22 cellular contexts compared by ENCODE assay signal in the genomic region with DNA sequence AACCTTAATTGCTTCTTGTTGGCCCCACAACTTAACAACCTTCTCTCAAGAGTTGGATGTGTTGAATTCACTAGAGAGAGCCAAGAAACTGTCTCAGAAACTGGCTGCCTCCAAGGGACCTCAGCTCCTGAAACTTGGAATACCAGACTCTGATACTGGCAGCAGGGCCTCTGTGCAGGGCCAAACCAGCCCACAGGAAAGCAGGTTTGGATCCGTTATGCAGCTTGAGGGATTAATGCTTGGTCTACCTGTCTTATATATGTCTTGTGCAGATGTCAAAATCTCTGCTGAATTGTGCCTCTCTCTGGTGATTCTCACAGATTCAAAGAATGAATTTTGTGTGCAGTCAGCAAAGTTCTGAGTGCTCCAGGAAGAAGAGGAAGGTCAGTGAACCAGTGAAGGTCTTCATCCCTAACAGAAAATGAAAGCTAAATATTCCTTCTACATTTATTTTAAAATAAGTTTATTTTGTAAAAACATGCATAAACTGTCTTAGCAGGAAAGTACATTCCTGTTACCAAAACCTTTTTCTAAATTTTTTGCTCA.
A peak's percentile ranks its signal among the peaks of the same experiment; 100 is the strongest.
DNase-seq lines count a peak whose midpoint lies in the region; ATAC-seq and TF ChIP-seq lines count a peak whose summit lies in the region.
"Had no signal": no experiment of that assay in that cellular context is flagged by ENCODE, and none has a peak within 500 bp of the region (broad histone marks: within the 10 kb centered on the region; RNA-seq: fewer than 3 reads in every experiment).

No MANE protein-coding gene starts in this region.

- H3K36me3 Mint-ChIP-seq in activated naive CD8-positive, alpha-beta T cell treated with anti-CD3 and anti-CD28 coated beads for 36 hours = no peaks in the 10 kb centered on the region
- H3K36me3 Mint-ChIP-seq in activated naive CD8-positive, alpha-beta T cell treated with anti-CD3 and anti-CD28 coated beads, Interleukin-2, amount 50 U/mL, for 24 hours (ENCODE audit: low read depth) = peaks cover 2% of the 10 kb centered on the region
- H3K36me3 Mint-ChIP-seq in activated CD4-positive, alpha-beta memory T cell treated with anti-CD3 and anti-CD28 coated beads, Interleukin-2, amount 10 ng/mL, durations not matched to agents 7 days and 5 days (ENCODE audit: low read depth) = peaks cover 12% of the 10 kb centered on the region
- no peaks in the 10 kb centered on the region for H3K36me3 Mint-ChIP-seq in immature natural killer cell
- H3K36me3 Mint-ChIP-seq: CD8-positive, alpha-beta T cell; naive thymus-derived CD8-positive, alpha-beta T cell had no signal

- no peak for TF ChIP-seq CTCF in hepatocyte (IDR thresholded peaks at IDR 0.05; ENCODE audit: poor library complexity)

- H3K27ac Mint-ChIP-seq in activated naive CD8-positive, alpha-beta T cell treated with anti-CD3 and anti-CD28 coated beads for 36 hours = peak overlapping the region; percentile 28
- no peak overlapping the region for H3K27ac Mint-ChIP-seq in activated naive CD8-positive, alpha-beta T cell treated with anti-CD3 and anti-CD28 coated beads, Interleukin-2, amount 50 U/mL, for 24 hours
- H3K27ac Mint-ChIP-seq in activated CD4-positive, alpha-beta memory T cell treated with anti-CD3 and anti-CD28 coated beads, Interleukin-2, amount 10 ng/mL, durations not matched to agents 7 days and 5 days = peak overlapping the region; percentile 65
- H3K27ac Mint-ChIP-seq in immature natural killer cell = peak overlapping the region in 1 of 6 donors; percentile 57
- H3K27ac Mint-ChIP-seq: CD8-positive, alpha-beta T cell had no signal

- 63% methylated on average over 1 of the region's 1 CpG for WGBS in hepatocyte (ENCODE audit: low lambda C conversion rate, missing lambda C conversion rate)

- CTCF ChIA-PET in activated CD4-positive, alpha-beta memory T cell treated with anti-CD3 and anti-CD28 coated beads, Interleukin-2, amount 10 ng/mL, durations not matched to agents 7 days and 5 days (lab: Charles Lee) = interaction anchor here (1.0 to 1.3 kb wide), 3 partner anchors 15 to 68 kb away, joined by 3 to 4 read pairs (median 4); no protein-coding TSS in a partner anchor

- H3K27me3 ChIP-seq in hepatocyte = no peaks in the 10 kb centered on the region
- H3K27me3 ChIP-seq: adrenal gland had no signal

- no peak overlapping the region for H2AFZ ChIP-seq in hepatocyte

- H4K20me1 ChIP-seq in hepatocyte (ENCODE audit: insufficient read depth, poor library complexity, severe bottlenecking) = no peaks in the 10 kb centered on the region

- DNase-seq in activated naive CD8-positive, alpha-beta T cell treated with anti-CD3 and anti-CD28 coated beads for 36 hours = no peak
- DNase-seq in activated naive CD8-positive, alpha-beta T cell treated with anti-CD3 and anti-CD28 coated beads, Interleukin-2, amount 50 U/mL, for 24 hours = no peak
- no peak for DNase-seq in activated CD4-positive, alpha-beta memory T cell treated with anti-CD3 and anti-CD28 coated beads, Interleukin-2, amount 10 ng/mL, durations not matched to agents 7 days and 5 days
- no peak for DNase-seq in hepatocyte (ENCODE audit: low spot score)
- DNase-seq in cortex of kidney (lab: John Stamatoyannopoulos, UW) = no peak
- DNase-seq in NCI-H345 treated with DMSO at 0.1 percent for 48 hours (lab: John Stamatoyannopoulos, UW; ENCODE audit: unreplicated experiment) = no peak
- DNase-seq in immature natural killer cell = no peak
- DNase-seq in HT-29 (ENCODE audit: low spot score) = no peak
- DNase-seq: activated CD4-positive, alpha-beta T cell treated with anti-CD3 and anti-CD28 coated beads for 4 hours; activated T-cell treated with anti-CD3 and anti-CD28 coated beads, Interleukin-2, amount 50 U/mL, for 1 hour; adrenal gland; CD8-positive, alpha-beta T cell; dermis blood vessel endothelial cell; kidney glomerular epithelial cell; mesendoderm; naive thymus-derived CD8-positive, alpha-beta T cell; NCI-H1105; NCI-H2081; NCI-H510A; NK-92 treated with Interleukin-12 subunit alpha and Interleukin-12 subunit beta, amount 100 ng/mL, for 24 hours had no signal

- no peaks in the 10 kb centered on the region for H3K79me2 ChIP-seq in hepatocyte

- H3K4me1 Mint-ChIP-seq in activated naive CD8-positive, alpha-beta T cell treated with anti-CD3 and anti-CD28 coated beads for 36 hours = peaks cover 48% of the 10 kb centered on the region
- peaks cover 53% of the 10 kb centered on the region for H3K4me1 Mint-ChIP-seq in activated naive CD8-positive, alpha-beta T cell treated with anti-CD3 and anti-CD28 coated beads, Interleukin-2, amount 50 U/mL, for 24 hours
- H3K4me1 Mint-ChIP-seq in activated CD4-positive, alpha-beta memory T cell treated with anti-CD3 and anti-CD28 coated beads, Interleukin-2, amount 10 ng/mL, durations not matched to agents 7 days and 5 days = peaks cover 62% of the 10 kb centered on the region
- H3K4me1 Mint-ChIP-seq in immature natural killer cell = no peaks in the 10 kb centered on the region

- H3K4me3 Mint-ChIP-seq in activated naive CD8-positive, alpha-beta T cell treated with anti-CD3 and anti-CD28 coated beads for 36 hours = no peak overlapping the region
- no peak overlapping the region for H3K4me3 Mint-ChIP-seq in activated naive CD8-positive, alpha-beta T cell treated with anti-CD3 and anti-CD28 coated beads, Interleukin-2, amount 50 U/mL, for 24 hours
- H3K4me3 Mint-ChIP-seq in activated CD4-positive, alpha-beta memory T cell treated with anti-CD3 and anti-CD28 coated beads, Interleukin-2, amount 10 ng/mL, durations not matched to agents 7 days and 5 days = no peak overlapping the region
- H3K4me3 Mint-ChIP-seq in immature natural killer cell = no peak overlapping the region
- H3K4me3 Mint-ChIP-seq: CD8-positive, alpha-beta T cell; naive thymus-derived CD8-positive, alpha-beta T cell had no signal

- no peaks in the 10 kb centered on the region for H3K9me2 ChIP-seq in hepatocyte (replicated peaks; ENCODE audit: insufficient read depth)

- H3K4me2 ChIP-seq in hepatocyte = no peak overlapping the region

- POLR2A ChIA-PET in activated CD4-positive, alpha-beta memory T cell treated with anti-CD3 and anti-CD28 coated beads, Interleukin-2, amount 10 ng/mL, durations not matched to agents 7 days and 5 days (lab: Charles Lee) = interaction anchor here (0.6 to 1.7 kb wide), 8 partner anchors 8 to 92 kb away, joined by 3 to 7 read pairs (median 3); no protein-coding TSS in a partner anchor

- no peaks in the 10 kb centered on the region for H3K9me3 ChIP-seq in hepatocyte (ENCODE audit: low read depth)
- H3K9me3 ChIP-seq: adrenal gland, prostate gland had no signal

- peak overlapping the region; percentile 18 for H3K27ac ChIP-seq in hepatocyte
- H3K27ac ChIP-seq: adrenal gland, cardiac muscle cell, prostate gland had no signal

- no peak overlapping the region for H3K4me3 ChIP-seq in hepatocyte
- H3K4me3 ChIP-seq: adrenal gland, cardiac muscle cell, prostate gland had no signal

- H3K27me3 Mint-ChIP-seq in activated naive CD8-positive, alpha-beta T cell treated with anti-CD3 and anti-CD28 coated beads for 36 hours = no peaks in the 10 kb centered on the region
- no peaks in the 10 kb centered on the region for H3K27me3 Mint-ChIP-seq in activated naive CD8-positive, alpha-beta T cell treated with anti-CD3 and anti-CD28 coated beads, Interleukin-2, amount 50 U/mL, for 24 hours
- H3K27me3 Mint-ChIP-seq in activated CD4-positive, alpha-beta memory T cell treated with anti-CD3 and anti-CD28 coated beads, Interleukin-2, amount 10 ng/mL, durations not matched to agents 7 days and 5 days = no peaks in the 10 kb centered on the region
- peaks cover 0 to 2% (median 0%) of the 10 kb centered on the region in 3 donors for H3K27me3 Mint-ChIP-seq in immature natural killer cell (ENCODE audit: low read depth in 3 of 3)
- H3K27me3 Mint-ChIP-seq: naive thymus-derived CD8-positive, alpha-beta T cell had no signal

- peaks cover 1% of the 10 kb centered on the region for H3K9me3 Mint-ChIP-seq in activated naive CD8-positive, alpha-beta T cell treated with anti-CD3 and anti-CD28 coated beads for 36 hours
- peaks cover 5% of the 10 kb centered on the region for H3K9me3 Mint-ChIP-seq in activated naive CD8-positive, alpha-beta T cell treated with anti-CD3 and anti-CD28 coated beads, Interleukin-2, amount 50 U/mL, for 24 hours
- peaks cover 5% of the 10 kb centered on the region for H3K9me3 Mint-ChIP-seq in activated CD4-positive, alpha-beta memory T cell treated with anti-CD3 and anti-CD28 coated beads, Interleukin-2, amount 10 ng/mL, durations not matched to agents 7 days and 5 days
- no peaks in the 10 kb centered on the region for H3K9me3 Mint-ChIP-seq in immature natural killer cell
- H3K9me3 Mint-ChIP-seq: CD8-positive, alpha-beta T cell; naive thymus-derived CD8-positive, alpha-beta T cell had no signal

- no peak for ATAC-seq in activated naive CD8-positive, alpha-beta T cell treated with anti-CD3 and anti-CD28 coated beads, Interleukin-2, amount 50 U/mL, for 24 hours
- ATAC-seq: CD8-positive, alpha-beta T cell; naive thymus-derived CD8-positive, alpha-beta T cell had no signal

- H3K4me1 ChIP-seq in hepatocyte (ENCODE audit: insufficient read depth) = peaks cover 6% of the 10 kb centered on the region
- H3K4me1 ChIP-seq: prostate gland had no signal

- H3K36me3 ChIP-seq in hepatocyte (replicated peaks; ENCODE audit: insufficient read depth, low read depth) = no peaks in the 10 kb centered on the region
- H3K36me3 ChIP-seq: adrenal gland, cardiac muscle cell, prostate gland had no signal
